ENCODE assay signal across 9 cellular contexts in genomic region chr7:24715661-24716479, GRCh38. TPM values are rescaled to one million over a fixed set of nuclear protein-coding genes. Genes with fewer than 3 reads are reported as not detected.
DNase-seq lines count a peak whose midpoint lies in the region; FAIRE-seq and TF ChIP-seq lines count a peak whose summit lies in the region.
"Had no signal": no experiment of that assay in that cellular context is flagged by ENCODE, and none has a peak within 500 bp of the region (broad histone marks: within the 10 kb centered on the region; RNA-seq: fewer than 3 reads in every experiment).

No MANE protein-coding gene starts in this region.

- CTCF ChIA-PET in A673 (lab: Charles Lee) (interaction anchor here (0.8 to 1.1 kb wide), 3 partner anchors 16 to 777 kb away, joined by 3 read pairs; no protein-coding TSS in a partner anchor), HEK293T (lab: Yijun Ruan, JAX) (interaction anchor here (0.5 to 0.8 kb wide), 3 partner anchors 15 to 1019 kb away, joined by 3 to 5 read pairs (median 3); no protein-coding TSS in a partner anchor)

- H3F3A ChIP-seq in neural cell (ENCODE audit: insufficient read depth, low read length, poor library complexity, severe bottlenecking) = no peaks in the 10 kb centered on the region

- H3K9me3 ChIP-seq in A673 (ENCODE audit: low read depth, low read length, poor library complexity, severe bottlenecking) = no peaks in the 10 kb centered on the region
- no peaks in the 10 kb centered on the region for H3K9me3 ChIP-seq in neural cell (ENCODE audit: low read length)

- TF ChIP-seq CTCF in A673 (conservative IDR thresholded peaks at IDR 0.05; ENCODE audit: low read depth, low read length) (peak; percentile 73), dorsolateral prefrontal cortex (IDR thresholded peaks at IDR 0.05 in 54 of 56, conservative IDR thresholded peaks at IDR 0.05 in 2 of 56; ENCODE audit: low read depth in 1 of 56, partially characterized antibody in 56 of 56) (peak in 54 of 56 donors; percentile 20 to 73 (median 49)), neural cell (IDR thresholded peaks at IDR 0.05; ENCODE audit: poor library complexity, severe bottlenecking) (peak; percentile 37)

- H3K4me1 ChIP-seq in A673 (ENCODE audit: insufficient read depth, low read length, poor library complexity, severe bottlenecking) = no peaks in the 10 kb centered on the region

- no peak for TF ChIP-seq EP300 in neural cell (conservative IDR thresholded peaks at IDR 0.05; ENCODE audit: poor library complexity, severe bottlenecking)

- intact Hi-C loops in A673 (cut with micrococcal nuclease; ENCODE audit: unreplicated experiment) (loop anchor here (10.0 kb wide), 1 partner anchor 421 kb away; no protein-coding TSS in a partner anchor), dorsolateral prefrontal cortex (cut with DNase I) (loop anchor here in 1 of 2 donors (10.0 kb wide), 1 partner anchor 141 kb away; the partner anchor contains the start of gene PALS2)

- no peaks in the 10 kb centered on the region for H4K20me1 ChIP-seq in neural cell (ENCODE audit: insufficient read depth)

- H3K9ac ChIP-seq in neural cell (ENCODE audit: low read length) = no peak overlapping the region

- BruUV-seq in A673 (replicated peaks; lab: Mats Ljungman, UMichigan) = no TSS peak

- no peak overlapping the region for H3K4me3 ChIP-seq in A673 (ENCODE audit: low read depth, low read length, poor library complexity, severe bottlenecking)
- peak overlapping the region in 2 of 59 donors; percentile 11 to 12 for H3K4me3 ChIP-seq in dorsolateral prefrontal cortex
- no peak overlapping the region for H3K4me3 ChIP-seq in neural cell (ENCODE audit: low read length)

- no peak overlapping the region for H3K4me2 ChIP-seq in neural cell (ENCODE audit: low read length)

- TF ChIP-seq RAD21 in neural cell (conservative IDR thresholded peaks at IDR 0.05) = no peak

- H3K27ac ChIP-seq in A673 (ENCODE audit: low read depth, low read length, poor library complexity, severe bottlenecking) = no peak overlapping the region
- peak overlapping the region in 1 of 59 donors; percentile 31 for H3K27ac ChIP-seq in dorsolateral prefrontal cortex
- H3K27ac ChIP-seq in neural cell (ENCODE audit: low read length) = no peak overlapping the region

- DNase-seq in A673 (ENCODE audit: low spot score) (peak; percentile 64), GM12892 (ENCODE audit: insufficient read length) (no peak), HEK293T (ENCODE audit: extremely low spot score) (peak; percentile 50), M059J (ENCODE audit: low read depth) (peak; percentile 20), dorsolateral prefrontal cortex (peak in 4 of 10 donors; percentile 41 to 61 (median 54)), GOT3 (lab: John Stamatoyannopoulos, UW) (no peak), cerebellum (ENCODE audit: low spot score) (no peak)

- H3K9me2 ChIP-seq in neural cell (ENCODE audit: insufficient read depth, low read length) = no peaks in the 10 kb centered on the region

- POLR2A ChIA-PET in A673 (lab: Charles Lee; ENCODE audit: low non-redundant PET) (interaction anchor here (0.6 kb wide), 1 partner anchor 61 kb away, joined by 5 read pairs; no protein-coding TSS in a partner anchor), HEK293T (lab: Yijun Ruan, JAX) (interaction anchor here (1.1 kb wide), 1 partner anchor 26 kb away, joined by 3 read pairs; no protein-coding TSS in a partner anchor)

- H3K27me3 ChIP-seq in A673 (replicated peaks; ENCODE audit: insufficient read depth, low read depth, low read length, poor library complexity) = no peaks in the 10 kb centered on the region
- peaks cover 0 to 2% (median 0%) of the 10 kb centered on the region in 45 donors for H3K27me3 ChIP-seq in dorsolateral prefrontal cortex
- H3K27me3 ChIP-seq in neural cell (ENCODE audit: insufficient read depth, low read depth, low read length) = no peaks in the 10 kb centered on the region

- H2AFZ ChIP-seq in neural cell (ENCODE audit: low read depth, low read length) = no peak overlapping the region

- no peaks in the 10 kb centered on the region for H3K79me2 ChIP-seq in neural cell (replicated peaks; ENCODE audit: insufficient read depth, low read length)

- FAIRE-seq in GM12892 (lab: Jason Lieb, UNC) = peak; percentile 89
- FAIRE-seq: islet of Langerhans had no signal

- H3K36me3 ChIP-seq in A673 (ENCODE audit: insufficient read depth, low read length, poor library complexity, severe bottlenecking) (no peaks in the 10 kb centered on the region), neural cell (ENCODE audit: insufficient read depth, low read length) (no peaks in the 10 kb centered on the region)

- TF ChIP-seq POLR2A in GM12892 (IDR thresholded peaks at IDR 0.05; ENCODE audit: low read depth, low read length) = peak; percentile 73

TF ChIP-seq in HEK293T, 16 proteins besides CTCF, POLR2A, EP300 and RAD21:
- TF ChIP-seq L3MBTL2 (conservative IDR thresholded peaks at IDR 0.05) (peak; percentile 48), LEF1 (IDR thresholded peaks at IDR 0.05; ENCODE audit: borderline replicate concordance) (no peak)
TF ChIP-seq in HEK293T: peak in this region for 1.

TF ChIP-seq in neural cell, 6 proteins besides CTCF, POLR2A, EP300 and RAD21:
- TF ChIP-seq REST (IDR thresholded peaks at IDR 0.05; ENCODE audit: borderline replicate concordance) = no peak
- no peak for TF ChIP-seq POLR2AphosphoS5 (IDR thresholded peaks at IDR 0.05)
- TF ChIP-seq EZH2 (IDR thresholded peaks at IDR 0.05; ENCODE audit: borderline replicate concordance, insufficient read depth, low read length, poor library complexity, severe bottlenecking) = no peak
- no peak for TF ChIP-seq MXI1 (conservative IDR thresholded peaks at IDR 0.05; ENCODE audit: poor library complexity, severe bottlenecking)
- TF ChIP-seq TAF1 (IDR thresholded peaks at IDR 0.05; ENCODE audit: low read depth) = no peak
- TF ChIP-seq SMC3 (conservative IDR thresholded peaks at IDR 0.05; ENCODE audit: poor library complexity) = no peak

RNA-seq across cellular contexts. Expression of gene GSDME, which starts 41.4 kb away (rescaled TPM):
- total RNA-seq in A673 (2021) = 0.77 and 3.0 TPM in 2 replicates
- polyA plus RNA-seq in GM12892 (2012; ENCODE audit: missing spikeins) = 190 TPM
- 17.4 and 24.8 TPM in 2 replicates for total RNA-seq in M059J (2014; rRNA removed; shearing (Covaris generic))
- total RNA-seq in dorsolateral prefrontal cortex = 10 to 100 TPM; 12.2 to 43.7 (median 24.5) TPM
- 42.9 and 47.4 TPM in 2 replicates for polyA plus RNA-seq in neural cell
- polyA minus RNA-seq in neural cell = 38.2 and 39.0 TPM in 2 replicates
- 31.3 TPM for total RNA-seq in cerebellum

Comparison
In these comparisons a context has a peak if more than half of its experiments do, and no peak if none do; other contexts are left out.
1. DNase-seq: peak in A673 (single experiment), HEK293T (single experiment) and M059J (single experiment); none in GM12892 (single experiment), GOT3 (single experiment) and cerebellum (single experiment).
2. Peak in every context shown above with its lines, with median percentiles within 50 percentile points of each other: CTCF ChIP-seq.